In the genomic region with DNA sequence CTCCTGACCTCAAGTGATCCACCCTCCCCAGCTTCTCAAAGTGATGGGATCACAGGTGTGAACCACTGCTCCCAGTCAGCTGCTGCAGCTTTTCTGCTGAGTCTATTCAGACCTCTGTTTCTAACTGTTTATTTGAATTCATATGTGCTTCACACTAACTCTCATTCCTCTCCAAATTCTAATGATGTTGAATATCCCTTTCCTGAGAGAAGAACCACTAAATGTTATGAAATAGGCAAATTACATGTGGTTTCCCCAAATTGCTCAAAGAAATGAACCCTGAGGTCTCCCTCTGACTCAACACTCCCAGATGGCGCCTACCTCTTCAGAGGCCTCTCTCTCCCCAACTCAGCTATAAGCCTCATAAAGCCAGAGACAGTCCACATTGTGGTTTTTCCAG, we compare ENCODE assay signal across 10 cellular contexts.
DNase-seq lines count a peak whose midpoint lies in the region; ATAC-seq, FAIRE-seq and TF ChIP-seq lines count a peak whose summit lies in the region.
"Had no signal": no experiment of that assay in that cellular context is flagged by ENCODE, and none has a peak within 500 bp of the region (broad histone marks: within the 10 kb centered on the region; RNA-seq: fewer than 3 reads in every experiment).

No MANE protein-coding gene starts in this region.

- H3K9me3 ChIP-seq in DND-41 (ENCODE audit: insufficient read depth, low read length, severe bottlenecking), result no peaks in the 10 kb centered on the region
- no peaks in the 10 kb centered on the region for H3K9me3 ChIP-seq in fibroblast of lung (ENCODE audit: control insufficient read depth, insufficient read depth, low read depth, low read length)

- H3K79me2 ChIP-seq in DND-41 (ENCODE audit: insufficient read depth, low read length) (no peaks in the 10 kb centered on the region), fibroblast of lung (ENCODE audit: control insufficient read depth, insufficient read depth, low read length) (no peaks in the 10 kb centered on the region)

- no peaks in the 10 kb centered on the region for H3K27me3 ChIP-seq in DND-41 (ENCODE audit: insufficient read depth, low read length, poor library complexity)
- no peaks in the 10 kb centered on the region for H3K27me3 ChIP-seq in fibroblast of lung (ENCODE audit: control insufficient read depth, insufficient read depth, low read length)

- DNase-seq in DND-41 (no peak), HCEC 1CT (peak; percentile 99), MV-4-11 (lab: John Stamatoyannopoulos, UW) (peak; percentile 96), fibroblast of lung (ENCODE audit: low read depth in 2 of 2) (peak; percentile 94 to 98), HK-2 (ENCODE audit: unreplicated experiment) (no peak), cerebellar nuclear complex (lab: John Stamatoyannopoulos, UW) (no peak), frontal cortex (ENCODE audit: low spot score in 2 of 2) (no peak), GM19239 (ENCODE audit: insufficient read length, low spot score) (no peak)
- DNase-seq: aorta, GDM1 had no signal

- no peaks in the 10 kb centered on the region for H4K20me1 ChIP-seq in DND-41 (ENCODE audit: insufficient read depth, low read length)
- H4K20me1 ChIP-seq in fibroblast of lung (ENCODE audit: control insufficient read depth, extremely low read depth, insufficient read depth, low read length), result no peaks in the 10 kb centered on the region

- H2AFZ ChIP-seq in DND-41 (ENCODE audit: low read depth, low read length), result no peak overlapping the region
- no peak overlapping the region for H2AFZ ChIP-seq in fibroblast of lung (ENCODE audit: low read length)

- H3K4me1 ChIP-seq in DND-41 (ENCODE audit: insufficient read depth, low read length) (peaks cover 8% of the 10 kb centered on the region; the same call in 1 of the 2 replicates), fibroblast of lung (ENCODE audit: control insufficient read depth, extremely low read depth, insufficient read depth, low read length) (peaks cover 5% of the 10 kb centered on the region)

- H3K36me3 ChIP-seq in DND-41 (ENCODE audit: insufficient read depth, low read length) (no peaks in the 10 kb centered on the region), fibroblast of lung (ENCODE audit: control insufficient read depth, insufficient read depth, low read length) (no peaks in the 10 kb centered on the region)

- no peak overlapping the region for H3K9ac ChIP-seq in DND-41 (ENCODE audit: low read depth, low read length)
- no peak overlapping the region for H3K9ac ChIP-seq in fibroblast of lung (ENCODE audit: insufficient read depth, low read length)

- ATAC-seq in DND-41 (ENCODE audit: insufficient read depth, low read depth), result peak; percentile 51; the same call in 1 of the 3 replicates

- FAIRE-seq in frontal cortex (lab: Jason Lieb, UNC) (no peak), GM19239 (lab: Jason Lieb, UNC) (no peak)

- no peak overlapping the region for H3K4me2 ChIP-seq in DND-41 (ENCODE audit: insufficient read depth, low read length)
- no peak overlapping the region for H3K4me2 ChIP-seq in fibroblast of lung (ENCODE audit: extremely low read depth, insufficient read depth, low read length)

- H3K4me3 ChIP-seq in DND-41 (ENCODE audit: low read depth in 1 of 2, low read length in 2 of 2) (no peak overlapping the region), fibroblast of lung (replicated peaks in 1 of 4; ENCODE audit: control extremely low read depth in 1 of 4, insufficient read depth in 1 of 4, low read depth in 3 of 4, low read length in 4 of 4) (no peak overlapping the region)

- TF ChIP-seq CTCF in DND-41 (IDR thresholded peaks at IDR 0.05; ENCODE audit: borderline replicate concordance, extremely low read depth, low read length, poor library complexity, severe bottlenecking) (no peak), fibroblast of lung (conservative IDR thresholded peaks at IDR 0.05 in 1 of 2, IDR thresholded peaks at IDR 0.05 in 1 of 2; ENCODE audit: low read depth in 1 of 2, low read length in 2 of 2) (no peak)

- H3K27ac ChIP-seq in DND-41 (ENCODE audit: low read length) (no peak overlapping the region), fibroblast of lung (ENCODE audit: insufficient read depth, low read length) (no peak overlapping the region)

Comparison
In these comparisons a context has a peak if more than half of its experiments do, and no peak if none do; other contexts are left out.
1. DNase-seq: peak in HCEC 1CT (single experiment), MV-4-11 (single experiment) and fibroblast of lung (2 of 2); none in DND-41 (single experiment), HK-2 (single experiment), cerebellar nuclear complex (0 of 2), frontal cortex (0 of 2) and GM19239 (single experiment).